In the genomic region with DNA sequence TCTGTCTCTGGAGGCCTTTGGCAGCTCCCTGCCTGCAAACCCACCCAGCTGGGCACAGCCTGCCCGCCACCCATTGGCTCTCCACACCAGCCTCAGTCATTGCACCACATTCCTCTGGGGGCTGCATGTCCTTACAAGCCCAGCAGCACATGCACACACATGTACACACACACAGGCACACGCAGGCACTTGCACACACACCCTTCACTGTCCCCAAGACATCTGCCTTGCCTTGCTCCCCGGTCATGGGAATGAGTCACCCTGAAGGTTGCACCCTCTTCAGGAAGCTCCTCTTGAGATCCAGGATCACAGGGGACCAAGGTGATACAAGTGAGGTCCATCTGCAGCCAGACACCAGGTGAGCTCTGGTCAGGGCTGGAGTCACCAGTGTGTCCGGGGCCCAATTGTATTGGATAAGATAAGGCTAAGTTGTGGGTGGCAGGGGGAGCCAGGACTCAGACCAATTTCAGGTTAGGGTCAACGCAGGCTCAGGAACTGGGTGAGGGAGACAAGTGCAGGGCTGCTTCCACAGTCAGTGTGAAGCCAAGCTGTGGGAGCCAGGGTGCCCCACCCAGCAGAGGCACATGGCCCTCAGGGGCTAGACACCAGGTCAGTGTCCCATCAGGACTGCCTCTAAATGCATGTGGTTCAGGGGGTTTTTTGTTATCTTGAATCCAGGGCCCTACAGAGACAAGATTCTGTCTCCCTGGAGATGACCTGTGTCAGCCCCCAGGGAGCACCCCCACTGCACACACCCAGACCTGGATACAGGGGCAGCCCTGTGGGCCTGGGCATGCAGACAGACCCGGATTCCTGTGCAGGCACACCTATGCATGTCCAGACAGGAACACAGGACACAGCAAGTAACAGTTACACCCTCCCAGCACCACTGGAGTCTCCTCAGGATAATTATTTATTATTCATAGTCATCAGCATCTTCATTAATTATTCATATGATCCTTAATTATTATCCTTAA, we compare ENCODE assay signal across 16 cellular contexts. TPM values are rescaled to one million over a fixed set of nuclear protein-coding genes. Genes with fewer than 3 reads are reported as not detected.
DNase-seq lines count a peak whose midpoint lies in the region; ATAC-seq and TF ChIP-seq lines count a peak whose summit lies in the region.
"Had no signal": no experiment of that assay in that cellular context is flagged by ENCODE, and none has a peak within 500 bp of the region (broad histone marks: within the 10 kb centered on the region; RNA-seq: fewer than 3 reads in every experiment).

No MANE protein-coding gene starts in this region.

- peaks cover 15% of the 10 kb centered on the region for H3K4me1 Mint-ChIP-seq in activated naive CD8-positive, alpha-beta T cell treated with anti-CD3 and anti-CD28 coated beads, Interleukin-2, amount 10 ng/mL, durations not matched to agents 7 days and 5 days
- H3K4me1 Mint-ChIP-seq in activated naive CD8-positive, alpha-beta T cell treated with anti-CD3 and anti-CD28 coated beads, Interleukin-2, amount 50 U/mL, for 24 hours, result peaks cover 12% of the 10 kb centered on the region
- H3K4me1 Mint-ChIP-seq in type B pancreatic cell (ENCODE audit: unreplicated experiment), result peaks cover 16% of the 10 kb centered on the region

- ATAC-seq in activated naive CD8-positive, alpha-beta T cell treated with anti-CD3 and anti-CD28 coated beads, Interleukin-2, amount 10 ng/mL, durations not matched to agents 7 days and 5 days (ENCODE audit: low read depth), result no peak
- ATAC-seq in activated naive CD8-positive, alpha-beta T cell treated with anti-CD3 and anti-CD28 coated beads, Interleukin-2, amount 50 U/mL, for 24 hours, result no peak
- ATAC-seq: activated CD8-positive, alpha-beta T cell treated with anti-CD3 and anti-CD28 coated beads for 36 hours; effector memory CD8-positive, alpha-beta T cell had no signal

- H3K36me3 ChIP-seq in breast epithelium (no peaks in the 10 kb centered on the region), prostate gland (no peaks in the 10 kb centered on the region)

- no peak overlapping the region for H3K4me3 Mint-ChIP-seq in activated naive CD8-positive, alpha-beta T cell treated with anti-CD3 and anti-CD28 coated beads, Interleukin-2, amount 10 ng/mL, durations not matched to agents 7 days and 5 days
- no peak overlapping the region for H3K4me3 Mint-ChIP-seq in activated naive CD8-positive, alpha-beta T cell treated with anti-CD3 and anti-CD28 coated beads, Interleukin-2, amount 50 U/mL, for 24 hours
- no peak overlapping the region for H3K4me3 Mint-ChIP-seq in type B pancreatic cell
- H3K4me3 Mint-ChIP-seq: activated CD8-positive, alpha-beta T cell treated with anti-CD3 and anti-CD28 coated beads for 36 hours; effector memory CD8-positive, alpha-beta T cell had no signal

- no peaks in the 10 kb centered on the region for H3K9me3 ChIP-seq in breast epithelium
- H3K9me3 ChIP-seq in prostate gland, result no peaks in the 10 kb centered on the region

- H3K4me3 ChIP-seq in breast epithelium (no peak overlapping the region), prostate gland (no peak overlapping the region), foreskin fibroblast (ENCODE audit: low read depth in 1 of 2, low read length in 2 of 2) (no peak overlapping the region)
- H3K4me3 ChIP-seq: SK-N-MC had no signal

- intact Hi-C loops in breast epithelium (cut with DNase I; ENCODE audit: low total_unique reads), result no loop called here
- intact Hi-C loops in prostate gland (cut with DNase I), result no loop called here

- DNase-seq in activated naive CD8-positive, alpha-beta T cell treated with anti-CD3 and anti-CD28 coated beads, Interleukin-2, amount 10 ng/mL, durations not matched to agents 7 days and 5 days, result peak; percentile 21
- DNase-seq in activated naive CD8-positive, alpha-beta T cell treated with anti-CD3 and anti-CD28 coated beads, Interleukin-2, amount 50 U/mL, for 24 hours, result no peak
- peak; percentile 44 to 64 for DNase-seq in breast epithelium (ENCODE audit: low spot score in 2 of 2)
- DNase-seq in mesenteric fat pad (ENCODE audit: low spot score), result peak; percentile 57
- peak; percentile 55 for DNase-seq in type B pancreatic cell (ENCODE audit: extremely low spot score, unreplicated experiment)
- DNase-seq in prostate gland (ENCODE audit: low spot score), result no peak
- DNase-seq in GF-D8 (lab: John Stamatoyannopoulos, UW), result no peak
- no peak for DNase-seq in foreskin fibroblast
- DNase-seq: activated CD8-positive, alpha-beta T cell treated with anti-CD3 and anti-CD28 coated beads for 36 hours; effector memory CD8-positive, alpha-beta T cell; Karpas-422; NCI-H187; NCI-H524 had no signal

- no peaks in the 10 kb centered on the region for H3K36me3 Mint-ChIP-seq in activated naive CD8-positive, alpha-beta T cell treated with anti-CD3 and anti-CD28 coated beads, Interleukin-2, amount 10 ng/mL, durations not matched to agents 7 days and 5 days
- no peaks in the 10 kb centered on the region for H3K36me3 Mint-ChIP-seq in activated naive CD8-positive, alpha-beta T cell treated with anti-CD3 and anti-CD28 coated beads, Interleukin-2, amount 50 U/mL, for 24 hours (ENCODE audit: low read depth)
- H3K36me3 Mint-ChIP-seq in type B pancreatic cell, result no peaks in the 10 kb centered on the region

- no peaks in the 10 kb centered on the region for H3K9me3 Mint-ChIP-seq in activated naive CD8-positive, alpha-beta T cell treated with anti-CD3 and anti-CD28 coated beads, Interleukin-2, amount 10 ng/mL, durations not matched to agents 7 days and 5 days
- no peaks in the 10 kb centered on the region for H3K9me3 Mint-ChIP-seq in activated naive CD8-positive, alpha-beta T cell treated with anti-CD3 and anti-CD28 coated beads, Interleukin-2, amount 50 U/mL, for 24 hours
- H3K9me3 Mint-ChIP-seq in type B pancreatic cell, result no peaks in the 10 kb centered on the region
- H3K9me3 Mint-ChIP-seq: activated CD8-positive, alpha-beta T cell treated with anti-CD3 and anti-CD28 coated beads for 36 hours; effector memory CD8-positive, alpha-beta T cell had no signal

- TF ChIP-seq CTCF in breast epithelium (IDR thresholded peaks at IDR 0.05) (no peak), type B pancreatic cell (conservative IDR thresholded peaks at IDR 0.05) (no peak), prostate gland (IDR thresholded peaks at IDR 0.05) (no peak), foreskin fibroblast (IDR thresholded peaks at IDR 0.05; ENCODE audit: low read depth, low read length) (no peak)

- H3K27me3 ChIP-seq in breast epithelium (peaks cover 0 to 21% of the 10 kb centered on the region in 2 donors), prostate gland (replicated peaks; ENCODE audit: insufficient read depth) (no peaks in the 10 kb centered on the region)

- TF ChIP-seq POLR2A in breast epithelium (IDR thresholded peaks at IDR 0.05), result no peak
- TF ChIP-seq POLR2A in prostate gland (IDR thresholded peaks at IDR 0.05), result no peak

- POLR2A ChIA-PET in activated naive CD8-positive, alpha-beta T cell treated with anti-CD3 and anti-CD28 coated beads, Interleukin-2, amount 10 ng/mL, durations not matched to agents 7 days and 5 days (lab: Charles Lee), result no interaction called here

- H3K27ac Mint-ChIP-seq in activated naive CD8-positive, alpha-beta T cell treated with anti-CD3 and anti-CD28 coated beads, Interleukin-2, amount 10 ng/mL, durations not matched to agents 7 days and 5 days, result no peak overlapping the region
- no peak overlapping the region for H3K27ac Mint-ChIP-seq in activated naive CD8-positive, alpha-beta T cell treated with anti-CD3 and anti-CD28 coated beads, Interleukin-2, amount 50 U/mL, for 24 hours
- no peak overlapping the region for H3K27ac Mint-ChIP-seq in type B pancreatic cell
- H3K27ac Mint-ChIP-seq: activated CD8-positive, alpha-beta T cell treated with anti-CD3 and anti-CD28 coated beads for 36 hours; effector memory CD8-positive, alpha-beta T cell; progenitor cell of endocrine pancreas had no signal

- WGBS in prostate gland, result 71% methylated on average over 6 of the region's 6 CpGs

- H3K4me1 ChIP-seq in breast epithelium (no peaks in the 10 kb centered on the region), prostate gland (replicated peaks) (no peaks in the 10 kb centered on the region)

- peak overlapping the region; percentile 25 to 55 for H3K27ac ChIP-seq in breast epithelium
- no peak overlapping the region for H3K27ac ChIP-seq in prostate gland
- H3K27ac ChIP-seq: HL-60, SK-N-MC had no signal

- peaks cover 28% of the 10 kb centered on the region for H3K27me3 Mint-ChIP-seq in activated naive CD8-positive, alpha-beta T cell treated with anti-CD3 and anti-CD28 coated beads, Interleukin-2, amount 10 ng/mL, durations not matched to agents 7 days and 5 days
- peaks cover 9% of the 10 kb centered on the region for H3K27me3 Mint-ChIP-seq in activated naive CD8-positive, alpha-beta T cell treated with anti-CD3 and anti-CD28 coated beads, Interleukin-2, amount 50 U/mL, for 24 hours
- peaks cover 3% of the 10 kb centered on the region for H3K27me3 Mint-ChIP-seq in type B pancreatic cell

RNA-seq across cellular contexts. Expression of a gene that starts 33.8 kb away (rescaled TPM):
- under 1 TPM; 0.50 to 0.54 TPM for total RNA-seq in activated naive CD8-positive, alpha-beta T cell treated with anti-CD3 and anti-CD28 coated beads, Interleukin-2, amount 10 ng/mL, durations not matched to agents 7 days and 5 days
- total RNA-seq in breast epithelium, result under 1 TPM; under 0.01 to 0.29 (median 0.16) TPM
- total RNA-seq in mesenteric fat pad, result 0.32 TPM
- 8.0 and 10.0 TPM in 2 replicates for total RNA-seq in type B pancreatic cell (ENCODE audit: low replicate concordance)
- 100 to 1,000 TPM in 1 of 2 donors, 10 to 100 TPM in 1; 10.1 to 184 TPM for total RNA-seq in prostate gland

RNA-seq across cellular contexts. Expression of a gene that starts 46.5 kb away (rescaled TPM):
- 10 to 100 TPM; 12.5 to 15.8 TPM for total RNA-seq in activated naive CD8-positive, alpha-beta T cell treated with anti-CD3 and anti-CD28 coated beads, Interleukin-2, amount 10 ng/mL, durations not matched to agents 7 days and 5 days
- total RNA-seq in breast epithelium, result 10 to 100 TPM in 1 of 3 donors, 1 to 10 TPM in 2; 3.8 to 35.1 (median 5.1) TPM
- total RNA-seq in mesenteric fat pad, result 57.1 TPM
- total RNA-seq in type B pancreatic cell (ENCODE audit: low replicate concordance), result 0.21 and 1.7 TPM in 2 replicates
- 10 to 100 TPM in 1 of 2 donors, 1 to 10 TPM in 1; 6.1 to 10.4 TPM for total RNA-seq in prostate gland

Comparison
In these comparisons a context has a peak if more than half of its experiments do, and no peak if none do; other contexts are left out.
1. DNase-seq: peak in activated naive CD8-positive, alpha-beta T cell treated with anti-CD3 and anti-CD28 coated beads, Interleukin-2, amount 10 ng/mL, durations not matched to agents 7 days and 5 days (single experiment), breast epithelium (2 of 2), mesenteric fat pad (single experiment) and type B pancreatic cell (single experiment); none in activated naive CD8-positive, alpha-beta T cell treated with anti-CD3 and anti-CD28 coated beads, Interleukin-2, amount 50 U/mL, for 24 hours (single experiment), prostate gland (single experiment), GF-D8 (single experiment) and foreskin fibroblast (0 of 2).
2. H3K27ac ChIP-seq: peak in breast epithelium (2 of 2); none in prostate gland (0 of 2).